ENCODE assay signal across 8 cellular contexts in the genomic region with DNA sequence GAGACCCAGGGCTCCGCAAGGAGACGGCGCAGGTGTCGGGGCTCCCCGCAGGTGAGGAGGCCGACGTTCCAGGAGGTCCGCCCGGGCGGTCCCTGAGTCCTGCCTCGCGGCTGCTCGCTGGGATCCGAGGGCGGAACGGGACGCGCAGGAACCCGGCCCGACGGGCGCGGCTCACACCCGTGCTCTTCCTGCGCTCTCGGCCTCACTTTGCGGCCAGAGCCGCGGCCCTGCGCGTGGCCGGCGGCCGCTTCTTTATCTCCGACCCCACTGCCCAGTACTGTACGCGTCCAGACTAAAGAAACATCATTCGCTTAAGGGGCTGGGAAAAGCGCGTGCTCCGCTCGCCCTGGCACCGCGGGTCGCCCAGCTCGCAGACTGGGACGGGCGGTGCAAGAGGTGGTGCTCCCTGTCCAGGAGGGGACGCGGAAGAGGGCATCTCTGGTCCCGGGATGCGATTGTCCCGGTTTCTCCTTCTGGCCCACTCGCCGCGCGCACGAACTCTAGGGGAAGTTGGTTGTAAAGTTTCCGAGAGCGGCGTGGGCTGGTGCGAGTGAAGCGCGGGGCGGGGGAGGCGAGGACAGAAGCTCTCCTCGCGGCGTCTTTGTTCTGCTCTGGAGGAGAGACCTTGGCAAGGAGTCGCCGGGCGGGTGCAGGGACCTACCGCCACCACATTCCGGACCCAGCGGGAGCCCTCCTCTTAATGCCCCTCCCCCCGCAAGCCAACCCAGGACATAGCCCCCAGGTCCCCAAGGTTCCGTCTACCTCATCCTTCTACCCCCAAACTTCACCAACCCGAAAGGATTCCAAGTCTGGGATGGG.
DNase-seq lines count a peak whose midpoint lies in the region; ATAC-seq and TF ChIP-seq lines count a peak whose summit lies in the region.

No MANE protein-coding gene starts in this region.

- intact Hi-C loops in left lung (cut with DNase I) = no loop called here

- ATAC-seq in left lung (peak; percentile 60), GM21381 (IDR thresholded peaks at IDR 0.05; ENCODE audit: unreplicated experiment) (no peak)

- peaks cover 3 to 8% (median 4%) of the 10 kb centered on the region in 5 experiments for H3K9me3 Mint-ChIP-seq in brain

- H3F3A ChIP-seq in GM23248 (ENCODE audit: insufficient read depth) = no peaks in the 10 kb centered on the region

- TF ChIP-seq CTCF in AG04449 (IDR thresholded peaks at IDR 0.05; ENCODE audit: insufficient read depth, low read length, missing control alignments) (no peak), brain (conservative IDR thresholded peaks at IDR 0.05) (no peak), left lung (IDR thresholded peaks at IDR 0.05) (no peak), GM10248 (IDR thresholded peaks at IDR 0.05; ENCODE audit: control extremely low read depth, extremely low read depth, low read depth, missing control alignments) (no peak)

- H2AFZ ChIP-seq in GM23248 = peak overlapping the region; percentile 86

- peaks cover 51% of the 10 kb centered on the region for H3K27me3 ChIP-seq in GM23248 (replicated peaks; ENCODE audit: insufficient read depth)
- H3K27me3 ChIP-seq in left lung = peaks cover 19 to 73% of the 10 kb centered on the region in 2 donors
- peaks cover 11% of the 10 kb centered on the region for H3K27me3 ChIP-seq in thymus (ENCODE audit: control insufficient read depth, insufficient read depth)

- H3K4me1 ChIP-seq in GM23248 (ENCODE audit: insufficient read depth) (peaks cover 6% of the 10 kb centered on the region), left lung (peaks cover 5 to 41% of the 10 kb centered on the region in 2 donors), thymus (ENCODE audit: control insufficient read depth, insufficient read depth, low read length) (peaks cover 17% of the 10 kb centered on the region)

- no peak overlapping the region for H3K27ac ChIP-seq in GM23248
- peak overlapping the region; percentile 18 to 39 for H3K27ac ChIP-seq in left lung
- no peak overlapping the region for H3K27ac ChIP-seq in thymus (ENCODE audit: low read depth)

- H3K4me3 ChIP-seq in AG04449 (ENCODE audit: low read depth, low read length) (peak overlapping the region; percentile 56), GM23248 (peak overlapping the region; percentile 64), left lung (peak overlapping the region; percentile 38 to 42), thymus (ENCODE audit: low read length) (peak overlapping the region; percentile 66)

- H3K27ac Mint-ChIP-seq in brain = peak overlapping the region in 3 of 5 experiments; percentile 43 to 89 (median 81)

- peaks cover 50% of the 10 kb centered on the region for H3K4me1 Mint-ChIP-seq in brain

- H3K36me3 ChIP-seq in GM23248 (ENCODE audit: low read depth) = no peaks in the 10 kb centered on the region
- H3K36me3 ChIP-seq in left lung = no peaks in the 10 kb centered on the region
- no peaks in the 10 kb centered on the region for H3K36me3 ChIP-seq in thymus (ENCODE audit: control insufficient read depth, insufficient read depth)

- H3K9me2 ChIP-seq in GM23248 (ENCODE audit: insufficient read depth) = no peaks in the 10 kb centered on the region

- H3K4me2 ChIP-seq in GM23248 (ENCODE audit: unreplicated experiment) = peak overlapping the region; percentile 77

- 3 to 5% methylated on average over 55 to 70 of the region's 78 CpGs for WGBS in GM23248 (ENCODE audit: low coverage in 1 of 2, low lambda C conversion rate in 2 of 2, missing lambda C conversion rate in 2 of 2), 2 experiments
- 8% methylated on average over 78 of the region's 78 CpGs for WGBS in thymus

- peaks cover 55% of the 10 kb centered on the region for H3K27me3 Mint-ChIP-seq in brain

- H3K36me3 Mint-ChIP-seq in brain = peaks cover 4% of the 10 kb centered on the region

- no peaks in the 10 kb centered on the region for H3K9me3 ChIP-seq in GM23248 (ENCODE audit: low read depth)
- no peaks in the 10 kb centered on the region for H3K9me3 ChIP-seq in left lung
- H3K9me3 ChIP-seq in thymus (ENCODE audit: control insufficient read depth) = no peaks in the 10 kb centered on the region

- H3K9ac ChIP-seq in GM23248 = no peak overlapping the region

- POLR2A ChIA-PET in AG04449 (lab: Yijun Ruan, JAX) = no interaction called here
- POLR2A ChIA-PET in GM10248 (lab: Yijun Ruan, JAX) = interaction anchor here (0.7 kb wide), 1 partner anchor 70 kb away, joined by 3 read pairs; no protein-coding TSS in a partner anchor

- DNase-seq in AG04449 (ENCODE audit: low read depth, low spot score) (no peak), GM23248 (peak; percentile 60), left lung (peak; percentile 52 to 76), GM10248 (ENCODE audit: extremely low spot score) (no peak), epidermal melanocyte (ENCODE audit: insufficient read length, low spot score) (no peak)

- H3K79me2 ChIP-seq in GM23248 (ENCODE audit: insufficient read depth) = no peaks in the 10 kb centered on the region

- no peaks in the 10 kb centered on the region for H4K20me1 ChIP-seq in GM23248 (ENCODE audit: insufficient read depth)

- CTCF ChIA-PET in AG04449 (lab: Yijun Ruan, JAX) (no interaction called here), GM10248 (lab: Yijun Ruan, JAX) (no interaction called here)

- in situ Hi-C loops in GM23248 (cut with MboI) = no loop called here

- H3K4me3 Mint-ChIP-seq in brain = peak overlapping the region; percentile 89 to 99 (median 94)

Comparison
In these comparisons a context has a peak if more than half of its experiments do, and no peak if none do; other contexts are left out.
1. DNase-seq: peak in GM23248 (single experiment) and left lung (2 of 2); none in AG04449 (single experiment), GM10248 (single experiment) and epidermal melanocyte (single experiment).
2. H3K27ac ChIP-seq: peak in left lung (2 of 2); none in GM23248 (single experiment) and thymus (single experiment).
3. Peak in every context shown above with its lines, with median percentiles within 50 percentile points of each other: H3K4me3 ChIP-seq.